Comparison of ENCODE assay signal across 23 cellular contexts in the genomic region with DNA sequence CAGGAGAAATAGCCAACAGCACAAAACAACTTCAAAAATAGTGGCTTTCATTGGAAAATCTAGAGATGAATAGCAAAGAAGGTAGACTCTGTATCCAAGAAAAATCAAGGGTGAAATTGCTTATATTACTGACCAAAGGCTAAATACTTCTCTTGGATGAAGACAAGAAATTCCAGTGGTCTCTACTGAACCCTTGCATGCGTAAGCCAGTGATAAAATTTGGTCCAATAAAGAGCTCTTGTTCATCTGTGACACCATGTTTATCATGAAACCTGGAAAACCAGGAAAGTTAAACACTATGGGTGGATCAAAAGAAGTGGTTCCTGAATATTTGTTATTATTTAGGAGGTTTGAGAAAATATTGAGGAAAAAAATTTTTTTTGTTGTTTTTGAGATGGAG. TPM values are rescaled to one million over a fixed set of nuclear protein-coding genes. Genes with fewer than 3 reads are reported as not detected.
DNase-seq lines count a peak whose midpoint lies in the region; ATAC-seq, FAIRE-seq and TF ChIP-seq lines count a peak whose summit lies in the region.
"Had no signal": no experiment of that assay in that cellular context is flagged by ENCODE, and none has a peak within 500 bp of the region (broad histone marks: within the 10 kb centered on the region; RNA-seq: fewer than 3 reads in every experiment).

No MANE protein-coding gene starts in this region.

- no peaks in the 10 kb centered on the region for H3K36me3 Mint-ChIP-seq in astrocyte (ENCODE audit: low read depth, unreplicated experiment)
- no peaks in the 10 kb centered on the region for H3K36me3 Mint-ChIP-seq in activated CD4-positive, alpha-beta T cell treated with anti-CD3 and anti-CD28 coated beads, Interleukin-2, amount 10 ng/mL, durations not matched to agents 7 days and 5 days (ENCODE audit: low read depth)
- H3K36me3 Mint-ChIP-seq: CD4-positive, alpha-beta memory T cell had no signal

- H3K9me3 ChIP-seq in PC-9 (ENCODE audit: insufficient read depth, low read depth) (no peaks in the 10 kb centered on the region), SJSA1 (replicated peaks) (no peaks in the 10 kb centered on the region), astrocyte (ENCODE audit: insufficient read depth, low read depth, low read length) (no peaks in the 10 kb centered on the region)
- H3K9me3 ChIP-seq: A549 had no signal

- DNase-seq in PC-9 (no peak), SJSA1 (ENCODE audit: low read depth in 1 of 2, low spot score in 2 of 2) (no peak), astrocyte (ENCODE audit: low read depth) (peak; percentile 73), NCI-H2081 (lab: John Stamatoyannopoulos, UW) (no peak), sciatic nerve (ENCODE audit: low spot score) (no peak), NCI-H1417 (lab: John Stamatoyannopoulos, UW) (no peak)
- DNase-seq in activated CD4-positive, alpha-beta T cell treated with anti-CD3 and anti-CD28 coated beads, Interleukin-2, amount 10 ng/mL, durations not matched to agents 7 days and 5 days, result no peak
- DNase-seq: 8988T; ACHN; C1 segment of cervical spinal cord; Calu3; CD4-positive, alpha-beta memory T cell; DMS53; DMS79 treated with DMSO at 0.1 percent for 48 hours; GF-D8; GM23248; H7 had no signal

- POLR2A ChIA-PET in PC-9 (lab: Charles Lee; ENCODE audit: unreplicated experiment), result no interaction called here
- POLR2A ChIA-PET in activated CD4-positive, alpha-beta T cell treated with anti-CD3 and anti-CD28 coated beads, Interleukin-2, amount 10 ng/mL, durations not matched to agents 7 days and 5 days (lab: Charles Lee), result no interaction called here

- H2AFZ ChIP-seq in PC-9 (no peak overlapping the region), astrocyte (ENCODE audit: low read depth, low read length) (no peak overlapping the region)
- H2AFZ ChIP-seq: GM23248 had no signal

- ATAC-seq in sciatic nerve, result no peak
- ATAC-seq: HCT116 had no signal

- H3F3A ChIP-seq in PC-9 (ENCODE audit: insufficient read depth, low read depth), result no peaks in the 10 kb centered on the region

- BruUV-seq in PC-9 (replicated peaks; lab: Mats Ljungman, UMichigan), result no TSS peak

- H3K27ac ChIP-seq in PC-9, result peak overlapping the region; percentile 79
- H3K27ac ChIP-seq in SJSA1, result peak overlapping the region; percentile 87
- no peak overlapping the region for H3K27ac ChIP-seq in astrocyte (ENCODE audit: low read depth, low read length)
- peak overlapping the region; percentile 0 for H3K27ac ChIP-seq in cingulate gyrus (ENCODE audit: low read depth, low read length)
- H3K27ac ChIP-seq: A549, GM23248 had no signal

- no peak for TF ChIP-seq CTCF in PC-9 (conservative IDR thresholded peaks at IDR 0.05)
- no peak for TF ChIP-seq CTCF in astrocyte (IDR thresholded peaks at IDR 0.05; ENCODE audit: insufficient read depth, low read depth, low read length)

- H3K9ac ChIP-seq in astrocyte (ENCODE audit: low read length), result no peak overlapping the region
- H3K9ac ChIP-seq: GM23248 had no signal

- H3K9me2 ChIP-seq in PC-9 (ENCODE audit: insufficient read depth), result no peaks in the 10 kb centered on the region

- H3K79me2 ChIP-seq in PC-9 (ENCODE audit: low read depth) (no peaks in the 10 kb centered on the region), astrocyte (ENCODE audit: insufficient read depth, low read length) (no peaks in the 10 kb centered on the region)

- H3K4me1 ChIP-seq in PC-9 (replicated peaks; ENCODE audit: insufficient read depth) (0 out of 2 replicates have a peak, but pooled peaks cover 4% of the 10 kb centered on the region), SJSA1 (replicated peaks) (peaks cover 14% of the 10 kb centered on the region), astrocyte (ENCODE audit: insufficient read depth, low read length) (no peaks in the 10 kb centered on the region)
- H3K4me1 ChIP-seq: A549 had no signal

- H3K36me3 ChIP-seq in PC-9 (ENCODE audit: low read depth) (no peaks in the 10 kb centered on the region), SJSA1 (no peaks in the 10 kb centered on the region), astrocyte (ENCODE audit: insufficient read depth, low read length) (no peaks in the 10 kb centered on the region)

- H3K27ac Mint-ChIP-seq in astrocyte (ENCODE audit: unreplicated experiment), result no peak overlapping the region
- H3K27ac Mint-ChIP-seq in activated CD4-positive, alpha-beta T cell treated with anti-CD3 and anti-CD28 coated beads, Interleukin-2, amount 10 ng/mL, durations not matched to agents 7 days and 5 days, result no peak overlapping the region
- H3K27ac Mint-ChIP-seq: CD4-positive, alpha-beta memory T cell had no signal

- CTCF ChIA-PET in PC-9 (lab: Charles Lee), result no interaction called here
- CTCF ChIA-PET in activated CD4-positive, alpha-beta T cell treated with anti-CD3 and anti-CD28 coated beads, Interleukin-2, amount 10 ng/mL, durations not matched to agents 7 days and 5 days (lab: Charles Lee), result interaction anchor here (0.6 to 1.1 kb wide), 2 partner anchors 9 to 12 kb away, joined by 3 to 4 read pairs; no protein-coding TSS in a partner anchor

- H3K27me3 ChIP-seq in PC-9 (ENCODE audit: insufficient read depth, low read depth) (no peaks in the 10 kb centered on the region), SJSA1 (replicated peaks) (no peaks in the 10 kb centered on the region), astrocyte (ENCODE audit: insufficient read depth, low read length) (no peaks in the 10 kb centered on the region)

- no peak overlapping the region for H3K4me3 ChIP-seq in PC-9
- H3K4me3 ChIP-seq in SJSA1, result no peak overlapping the region
- H3K4me3 ChIP-seq in astrocyte (ENCODE audit: insufficient read depth, low read depth, low read length), result no peak overlapping the region
- H3K4me3 ChIP-seq: A549, GM23248 had no signal

- no peak for FAIRE-seq in astrocyte (lab: Jason Lieb, UNC)
- FAIRE-seq: A549, GM12891, GM18507, H1 had no signal

- intact Hi-C loops in PC-9 (cut with micrococcal nuclease; ENCODE audit: unreplicated experiment) (no loop called here), sciatic nerve (cut with DNase I) (no loop called here)

- H4K20me1 ChIP-seq in PC-9 (ENCODE audit: insufficient read depth), result no peaks in the 10 kb centered on the region
- H4K20me1 ChIP-seq in astrocyte (ENCODE audit: insufficient read depth, low read length), result no peaks in the 10 kb centered on the region

- H3K4me2 ChIP-seq in PC-9 (no peak overlapping the region), astrocyte (ENCODE audit: low read length) (no peak overlapping the region)

- H3K4me1 Mint-ChIP-seq in astrocyte (ENCODE audit: low read depth, unreplicated experiment), result peaks cover 2% of the 10 kb centered on the region
- no peaks in the 10 kb centered on the region for H3K4me1 Mint-ChIP-seq in activated CD4-positive, alpha-beta T cell treated with anti-CD3 and anti-CD28 coated beads, Interleukin-2, amount 10 ng/mL, durations not matched to agents 7 days and 5 days
- H3K4me1 Mint-ChIP-seq: CD4-positive, alpha-beta memory T cell had no signal

- H3K9me3 Mint-ChIP-seq in astrocyte (ENCODE audit: unreplicated experiment), result no peaks in the 10 kb centered on the region
- H3K9me3 Mint-ChIP-seq in activated CD4-positive, alpha-beta T cell treated with anti-CD3 and anti-CD28 coated beads, Interleukin-2, amount 10 ng/mL, durations not matched to agents 7 days and 5 days, result no peaks in the 10 kb centered on the region

- no peaks in the 10 kb centered on the region for H3K27me3 Mint-ChIP-seq in astrocyte (ENCODE audit: low read depth, unreplicated experiment)
- H3K27me3 Mint-ChIP-seq in activated CD4-positive, alpha-beta T cell treated with anti-CD3 and anti-CD28 coated beads, Interleukin-2, amount 10 ng/mL, durations not matched to agents 7 days and 5 days, result peaks cover 9% of the 10 kb centered on the region

- no peak overlapping the region for H3K4me3 Mint-ChIP-seq in astrocyte (ENCODE audit: unreplicated experiment)
- H3K4me3 Mint-ChIP-seq in activated CD4-positive, alpha-beta T cell treated with anti-CD3 and anti-CD28 coated beads, Interleukin-2, amount 10 ng/mL, durations not matched to agents 7 days and 5 days, result no peak overlapping the region
- H3K4me3 Mint-ChIP-seq: CD4-positive, alpha-beta memory T cell had no signal

RNA-seq across cellular contexts. Expression of a gene that starts 25.6 kb away (rescaled TPM):
- total RNA-seq in PC-9 (2021) (32.9 and 35.5 TPM in 2 replicates), astrocyte (13.3 and 15.5 TPM in 2 replicates), sciatic nerve (118 TPM)
- total RNA-seq in SJSA1 (2014; rRNA removed; shearing (Covaris generic)), result 8.8 and 10.4 TPM in 2 replicates
- under 1 TPM; 0.47 to 0.50 TPM for total RNA-seq in activated CD4-positive, alpha-beta T cell treated with anti-CD3 and anti-CD28 coated beads, Interleukin-2, amount 10 ng/mL, durations not matched to agents 7 days and 5 days
